Comparison of ENCODE assay signal across 1 cellular context in the genomic region with DNA sequence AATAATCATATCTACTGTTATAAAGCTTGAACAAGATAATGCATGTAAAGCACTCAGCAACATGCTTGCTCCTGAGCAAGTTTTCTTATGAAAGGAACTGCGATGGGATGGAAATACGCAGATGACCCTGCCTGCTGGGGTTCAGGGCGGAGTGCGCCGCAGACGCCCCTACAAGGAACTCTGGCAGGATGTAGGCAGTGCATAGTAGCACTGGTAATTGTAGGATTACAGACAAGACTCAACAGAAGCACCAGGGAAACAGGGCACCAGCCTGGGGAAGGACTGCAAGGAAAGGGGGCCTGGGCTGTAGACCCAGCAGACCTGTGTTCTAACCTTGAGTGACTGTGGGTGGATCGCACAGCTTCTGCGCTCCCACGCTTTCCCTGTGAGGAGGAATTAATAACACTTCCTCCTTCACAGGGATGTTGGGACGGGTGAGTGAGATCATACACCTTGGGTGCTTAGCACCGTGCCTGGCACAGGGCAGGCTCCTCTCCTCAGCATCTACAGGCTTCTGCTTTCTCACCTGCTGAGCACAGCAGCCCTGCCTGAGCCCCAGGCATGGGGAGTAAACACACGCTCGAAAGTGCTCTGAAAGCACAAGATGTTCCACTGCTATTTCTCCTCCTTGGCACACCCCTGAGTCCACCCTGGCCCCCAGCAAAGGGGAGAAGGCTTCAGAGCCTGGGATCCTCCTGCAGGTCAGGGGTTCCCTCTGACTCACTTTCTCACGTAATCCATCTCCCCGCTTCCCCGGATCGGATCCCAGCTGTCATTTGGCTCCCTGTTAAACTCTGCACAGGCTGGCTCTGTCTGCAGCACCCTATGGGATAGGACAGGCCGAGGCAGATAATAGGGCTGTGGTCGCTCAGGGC.
TF ChIP-seq lines count a peak whose summit lies in the region.

No MANE protein-coding gene starts in this region.

TF ChIP-seq in GM23338, 12 proteins besides CTCF, POLR2A, EP300 and RAD21:
- no peak for TF ChIP-seq EZH2 (IDR thresholded peaks at IDR 0.05; ENCODE audit: low read depth, unreplicated experiment)
- TF ChIP-seq, protein P1, sequence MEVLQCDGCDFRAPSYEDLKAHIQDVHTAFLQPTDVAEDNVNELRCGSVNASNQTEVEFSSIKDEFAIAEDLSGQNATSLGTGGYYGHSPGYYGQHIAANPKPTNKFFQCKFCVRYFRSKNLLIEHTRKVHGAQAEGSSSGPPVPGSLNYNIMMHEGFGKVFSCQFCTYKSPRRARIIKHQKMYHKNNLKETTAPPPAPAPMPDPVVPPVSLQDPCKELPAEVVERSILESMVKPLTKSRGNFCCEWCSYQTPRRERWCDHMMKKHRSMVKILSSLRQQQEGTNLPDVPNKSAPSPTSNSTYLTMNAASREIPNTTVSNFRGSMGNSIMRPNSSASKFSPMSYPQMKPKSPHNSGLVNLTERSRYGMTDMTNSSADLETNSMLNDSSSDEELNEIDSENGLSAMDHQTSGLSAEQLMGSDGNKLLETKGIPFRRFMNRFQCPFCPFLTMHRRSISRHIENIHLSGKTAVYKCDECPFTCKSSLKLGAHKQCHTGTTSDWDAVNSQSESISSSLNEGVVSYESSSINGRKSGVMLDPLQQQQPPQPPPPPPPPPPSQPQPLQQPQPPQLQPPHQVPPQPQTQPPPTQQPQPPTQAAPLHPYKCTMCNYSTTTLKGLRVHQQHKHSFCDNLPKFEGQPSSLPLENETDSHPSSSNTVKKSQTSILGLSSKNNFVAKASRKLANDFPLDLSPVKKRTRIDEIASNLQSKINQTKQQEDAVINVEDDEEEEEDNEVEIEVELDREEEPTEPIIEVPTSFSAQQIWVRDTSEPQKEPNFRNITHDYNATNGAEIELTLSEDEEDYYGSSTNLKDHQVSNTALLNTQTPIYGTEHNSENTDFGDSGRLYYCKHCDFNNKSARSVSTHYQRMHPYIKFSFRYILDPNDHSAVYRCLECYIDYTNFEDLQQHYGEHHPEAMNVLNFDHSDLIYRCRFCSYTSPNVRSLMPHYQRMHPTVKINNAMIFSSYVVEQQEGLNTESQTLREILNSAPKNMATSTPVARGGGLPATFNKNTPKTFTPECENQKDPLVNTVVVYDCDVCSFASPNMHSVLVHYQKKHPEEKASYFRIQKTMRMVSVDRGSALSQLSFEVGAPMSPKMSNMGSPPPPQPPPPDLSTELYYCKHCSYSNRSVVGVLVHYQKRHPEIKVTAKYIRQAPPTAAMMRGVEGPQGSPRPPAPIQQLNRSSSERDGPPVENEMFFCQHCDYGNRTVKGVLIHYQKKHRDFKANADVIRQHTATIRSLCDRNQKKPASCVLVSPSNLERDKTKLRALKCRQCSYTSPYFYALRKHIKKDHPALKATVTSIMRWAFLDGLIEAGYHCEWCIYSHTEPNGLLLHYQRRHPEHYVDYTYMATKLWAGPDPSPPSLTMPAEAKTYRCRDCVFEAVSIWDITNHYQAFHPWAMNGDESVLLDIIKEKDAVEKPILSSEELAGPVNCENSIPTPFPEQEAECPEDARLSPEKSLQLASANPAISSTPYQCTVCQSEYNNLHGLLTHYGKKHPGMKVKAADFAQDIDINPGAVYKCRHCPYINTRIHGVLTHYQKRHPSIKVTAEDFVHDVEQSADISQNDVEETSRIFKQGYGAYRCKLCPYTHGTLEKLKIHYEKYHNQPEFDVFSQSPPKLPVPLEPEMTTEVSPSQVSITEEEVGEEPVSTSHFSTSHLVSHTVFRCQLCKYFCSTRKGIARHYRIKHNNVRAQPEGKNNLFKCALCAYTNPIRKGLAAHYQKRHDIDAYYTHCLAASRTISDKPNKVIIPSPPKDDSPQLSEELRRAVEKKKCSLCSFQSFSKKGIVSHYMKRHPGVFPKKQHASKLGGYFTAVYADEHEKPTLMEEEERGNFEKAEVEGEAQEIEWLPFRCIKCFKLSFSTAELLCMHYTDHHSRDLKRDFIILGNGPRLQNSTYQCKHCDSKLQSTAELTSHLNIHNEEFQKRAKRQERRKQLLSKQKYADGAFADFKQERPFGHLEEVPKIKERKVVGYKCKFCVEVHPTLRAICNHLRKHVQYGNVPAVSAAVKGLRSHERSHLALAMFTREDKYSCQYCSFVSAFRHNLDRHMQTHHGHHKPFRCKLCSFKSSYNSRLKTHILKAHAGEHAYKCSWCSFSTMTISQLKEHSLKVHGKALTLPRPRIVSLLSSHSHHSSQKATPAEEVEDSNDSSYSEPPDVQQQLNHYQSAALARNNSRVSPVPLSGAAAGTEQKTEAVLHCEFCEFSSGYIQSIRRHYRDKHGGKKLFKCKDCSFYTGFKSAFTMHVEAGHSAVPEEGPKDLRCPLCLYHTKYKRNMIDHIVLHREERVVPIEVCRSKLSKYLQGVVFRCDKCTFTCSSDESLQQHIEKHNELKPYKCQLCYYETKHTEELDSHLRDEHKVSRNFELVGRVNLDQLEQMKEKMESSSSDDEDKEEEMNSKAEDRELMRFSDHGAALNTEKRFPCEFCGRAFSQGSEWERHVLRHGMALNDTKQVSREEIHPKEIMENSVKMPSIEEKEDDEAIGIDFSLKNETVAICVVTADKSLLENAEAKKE (CRISPR knock-in tag; IDR thresholded peaks at IDR 0.05), result no peak
- TF ChIP-seq ZNF114 (CRISPR knock-in tag; IDR thresholded peaks at IDR 0.05), result no peak
- no peak for TF ChIP-seq ZNF331 (CRISPR knock-in tag; IDR thresholded peaks at IDR 0.05; ENCODE audit: low read depth)
- TF ChIP-seq, protein P2, sequence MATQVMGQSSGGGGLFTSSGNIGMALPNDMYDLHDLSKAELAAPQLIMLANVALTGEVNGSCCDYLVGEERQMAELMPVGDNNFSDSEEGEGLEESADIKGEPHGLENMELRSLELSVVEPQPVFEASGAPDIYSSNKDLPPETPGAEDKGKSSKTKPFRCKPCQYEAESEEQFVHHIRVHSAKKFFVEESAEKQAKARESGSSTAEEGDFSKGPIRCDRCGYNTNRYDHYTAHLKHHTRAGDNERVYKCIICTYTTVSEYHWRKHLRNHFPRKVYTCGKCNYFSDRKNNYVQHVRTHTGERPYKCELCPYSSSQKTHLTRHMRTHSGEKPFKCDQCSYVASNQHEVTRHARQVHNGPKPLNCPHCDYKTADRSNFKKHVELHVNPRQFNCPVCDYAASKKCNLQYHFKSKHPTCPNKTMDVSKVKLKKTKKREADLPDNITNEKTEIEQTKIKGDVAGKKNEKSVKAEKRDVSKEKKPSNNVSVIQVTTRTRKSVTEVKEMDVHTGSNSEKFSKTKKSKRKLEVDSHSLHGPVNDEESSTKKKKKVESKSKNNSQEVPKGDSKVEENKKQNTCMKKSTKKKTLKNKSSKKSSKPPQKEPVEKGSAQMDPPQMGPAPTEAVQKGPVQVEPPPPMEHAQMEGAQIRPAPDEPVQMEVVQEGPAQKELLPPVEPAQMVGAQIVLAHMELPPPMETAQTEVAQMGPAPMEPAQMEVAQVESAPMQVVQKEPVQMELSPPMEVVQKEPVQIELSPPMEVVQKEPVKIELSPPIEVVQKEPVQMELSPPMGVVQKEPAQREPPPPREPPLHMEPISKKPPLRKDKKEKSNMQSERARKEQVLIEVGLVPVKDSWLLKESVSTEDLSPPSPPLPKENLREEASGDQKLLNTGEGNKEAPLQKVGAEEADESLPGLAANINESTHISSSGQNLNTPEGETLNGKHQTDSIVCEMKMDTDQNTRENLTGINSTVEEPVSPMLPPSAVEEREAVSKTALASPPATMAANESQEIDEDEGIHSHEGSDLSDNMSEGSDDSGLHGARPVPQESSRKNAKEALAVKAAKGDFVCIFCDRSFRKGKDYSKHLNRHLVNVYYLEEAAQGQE (IDR thresholded peaks at IDR 0.05; ENCODE audit: unreplicated experiment), result no peak
